In genomic region chr12:64674367-64674922, GRCh38 we compare ENCODE assay signal across 9 cellular contexts.
DNase-seq lines count a peak whose midpoint lies in the region; ATAC-seq and TF ChIP-seq lines count a peak whose summit lies in the region.
"Had no signal": no experiment of that assay in that cellular context is flagged by ENCODE, and none has a peak within 500 bp of the region (broad histone marks: within the 10 kb centered on the region; RNA-seq: fewer than 3 reads in every experiment).

No MANE protein-coding gene starts in this region.

- no peak overlapping the region for H2BK5ac ChIP-seq in trophoblast cell (ENCODE audit: low read depth, low read length, poor library complexity)

- peak overlapping the region; percentile 23 for H3K23ac ChIP-seq in trophoblast cell (ENCODE audit: low read length)

- H2AFZ ChIP-seq in HCT116 (ENCODE audit: low read depth, low read length, poor library complexity, severe bottlenecking) (no peak overlapping the region), trophoblast cell (ENCODE audit: insufficient read depth, low read length, poor library complexity) (no peak overlapping the region)

- H3K4me1 ChIP-seq in HCT116 (ENCODE audit: control insufficient read depth in 1 of 2, insufficient read depth in 2 of 2, low read length in 2 of 2) (peaks cover 93 to 97% of the 10 kb centered on the region in 2 experiments), colonic mucosa (peaks cover 50% of the 10 kb centered on the region), trophoblast cell (ENCODE audit: control insufficient read depth in 1 of 2, insufficient read depth in 2 of 2, low read length in 2 of 2) (peaks cover 18 to 21% of the 10 kb centered on the region in 2 experiments), BE2C (peaks cover 43% of the 10 kb centered on the region)

- no peak overlapping the region for H4K91ac ChIP-seq in trophoblast cell (ENCODE audit: low read depth, low read length)

- H3K9me3 Mint-ChIP-seq in T-helper 2 cell treated with Interferon-gamma antibody and Interleukin-4, amounts not matched to agents 5 μg/mL and 100 μg/mL, for 36 hours: no peaks in the 10 kb centered on the region

- no peaks in the 10 kb centered on the region for H3K27me3 Mint-ChIP-seq in T-helper 2 cell treated with Interferon-gamma antibody and Interleukin-4, amounts not matched to agents 5 μg/mL and 100 μg/mL, for 36 hours (ENCODE audit: low read depth)

- no peaks in the 10 kb centered on the region for H3K36me3 ChIP-seq in HCT116 (ENCODE audit: control insufficient read depth in 1 of 2, insufficient read depth in 2 of 2, low read length in 2 of 2)
- no peaks in the 10 kb centered on the region for H3K36me3 ChIP-seq in colonic mucosa
- H3K36me3 ChIP-seq in trophoblast cell (ENCODE audit: control insufficient read depth in 1 of 2, insufficient read depth in 2 of 2, low read length in 2 of 2): no peaks in the 10 kb centered on the region
- no peaks in the 10 kb centered on the region for H3K36me3 ChIP-seq in BE2C

- CTCF ChIA-PET in HCT116 (lab: Charles Lee): interaction anchor here (1.6 kb wide), 1 partner anchor 125 kb away, joined by 4 read pairs; no protein-coding TSS in a partner anchor

- H3K27ac ChIP-seq in HCT116 (ENCODE audit: low read depth, low read length): peak overlapping the region; percentile 80
- H3K27ac ChIP-seq in colonic mucosa: peak overlapping the region; percentile 70
- H3K27ac ChIP-seq in trophoblast cell (ENCODE audit: low read depth, low read length): no peak overlapping the region

- no peak overlapping the region for H3K4ac ChIP-seq in trophoblast cell (ENCODE audit: low read depth, low read length)

- no peak overlapping the region for H3K14ac ChIP-seq in trophoblast cell (ENCODE audit: low read length)

- intact Hi-C loops in HCT116 (cut with micrococcal nuclease): loop anchor here (5.0 kb wide), 1 partner anchor 47 kb away; no protein-coding TSS in a partner anchor
- intact Hi-C loops in colonic mucosa (cut with DNase I): no loop called here

- peak overlapping the region; percentile 83 for H3K4me3 Mint-ChIP-seq in T-helper 2 cell treated with Interferon-gamma antibody and Interleukin-4, amounts not matched to agents 5 μg/mL and 100 μg/mL, for 36 hours

- DNase-seq in HCT116 (ENCODE audit: low read depth, low spot score) (no peak), colonic mucosa (no peak), trophoblast cell (peak; percentile 31 to 69), NAMALWA (ENCODE audit: low spot score) (no peak), BE2C (no peak)
- DNase-seq in T-helper 2 cell treated with Interferon-gamma antibody and Interleukin-4, amounts not matched to agents 5 μg/mL and 100 μg/mL, for 36 hours (ENCODE audit: low spot score): no peak
- DNase-seq: islet precursor cell had no signal

- peaks cover 81% of the 10 kb centered on the region for H3K4me1 Mint-ChIP-seq in T-helper 2 cell treated with Interferon-gamma antibody and Interleukin-4, amounts not matched to agents 5 μg/mL and 100 μg/mL, for 36 hours (ENCODE audit: low read depth)

- H3K9ac ChIP-seq in HCT116 (ENCODE audit: low read length) (peak overlapping the region; percentile 16; the same call in 1 of the 2 replicates), colonic mucosa (ENCODE audit: low read depth in 2 of 2, low read length in 2 of 2) (peak overlapping the region in 1 of 2 donors; percentile 6), trophoblast cell (ENCODE audit: low read length) (no peak overlapping the region)

- no peak for TF ChIP-seq RAD21 in HCT116 (IDR thresholded peaks at IDR 0.05; ENCODE audit: low read depth)

- TF ChIP-seq POLR2A in HCT116 (IDR thresholded peaks at IDR 0.05; ENCODE audit: borderline replicate concordance, extremely low read depth, insufficient read depth, insufficient read length): no peak

- H4K12ac ChIP-seq in trophoblast cell (ENCODE audit: low read depth, low read length): no peak overlapping the region

- H3K4me3 ChIP-seq in HCT116 (replicated peaks in 1 of 2; ENCODE audit: low read depth in 1 of 2, low read length in 2 of 2) (no peak overlapping the region), colonic mucosa (no peak overlapping the region), trophoblast cell (ENCODE audit: low read depth, low read length) (no peak overlapping the region), BE2C (ENCODE audit: low read depth, low read length) (no peak overlapping the region)

- RAD21 ChIA-PET in HCT116 (lab: Charles Lee; ENCODE audit: low non-redundant PET in 1 of 2, low total read pairs in 2 of 2, uncharacterized antibody in 2 of 2, unreplicated experiment in 2 of 2): no interaction called here

- H4K8ac ChIP-seq in trophoblast cell (ENCODE audit: low read depth, low read length): no peak overlapping the region

- no peak overlapping the region for H2BK12ac ChIP-seq in trophoblast cell (ENCODE audit: low read length)

- peaks cover 37% of the 10 kb centered on the region for H3K36me3 Mint-ChIP-seq in T-helper 2 cell treated with Interferon-gamma antibody and Interleukin-4, amounts not matched to agents 5 μg/mL and 100 μg/mL, for 36 hours (ENCODE audit: low read depth)

- peaks cover 2% of the 10 kb centered on the region for H3K79me1 ChIP-seq in trophoblast cell (ENCODE audit: low read length)

- H3K4me2 ChIP-seq in HCT116 (ENCODE audit: low read length) (peak overlapping the region; percentile 76), trophoblast cell (ENCODE audit: low read length) (no peak overlapping the region)

- H4K20me1 ChIP-seq in HCT116 (ENCODE audit: insufficient read depth): no peaks in the 10 kb centered on the region; the same call in 1 of the 2 replicates

- TF ChIP-seq CTCF in HCT116 (IDR thresholded peaks at IDR 0.05 in 2 of 3, conservative IDR thresholded peaks at IDR 0.05 in 1 of 3; ENCODE audit: borderline replicate concordance in 1 of 3, insufficient read depth in 1 of 3, low read depth in 2 of 3, low read length in 2 of 3) (no peak), colonic mucosa (IDR thresholded peaks at IDR 0.05) (no peak), BE2C (IDR thresholded peaks at IDR 0.05; ENCODE audit: low read depth, low read length) (no peak)

- H3K18ac ChIP-seq in trophoblast cell (ENCODE audit: low read length): peak overlapping the region; percentile 56

- no peak for ATAC-seq in HCT116
- ATAC-seq in GM19035 (IDR thresholded peaks at IDR 0.05; ENCODE audit: unreplicated experiment): no peak
- ATAC-seq in GM19328 (IDR thresholded peaks at IDR 0.05; ENCODE audit: unreplicated experiment): no peak

- no TSS peak for BruUV-seq in HCT116 (replicated peaks; lab: Mats Ljungman, UMichigan)

- H2AK5ac ChIP-seq in trophoblast cell (ENCODE audit: low read length): no peak overlapping the region

- POLR2A ChIA-PET in HCT116 (lab: Charles Lee): no interaction called here

- no CpG with 5 or more reads among the region's 10 CpGs for WGBS in trophoblast cell (ENCODE audit: extremely low coverage, insufficient coverage, insufficient read length)

- H3K27me3 ChIP-seq in HCT116 (ENCODE audit: insufficient read depth, low read length) (no peaks in the 10 kb centered on the region), colonic mucosa (no peaks in the 10 kb centered on the region), trophoblast cell (ENCODE audit: insufficient read depth, low read length) (no peaks in the 10 kb centered on the region), BE2C (no peaks in the 10 kb centered on the region)

- H2BK120ac ChIP-seq in trophoblast cell (ENCODE audit: insufficient read depth, low read length, poor library complexity): no peak overlapping the region

- no peaks in the 10 kb centered on the region for H3K9me2 ChIP-seq in HCT116 (ENCODE audit: insufficient read depth)

- peak overlapping the region; percentile 94 for H3K27ac Mint-ChIP-seq in T-helper 2 cell treated with Interferon-gamma antibody and Interleukin-4, amounts not matched to agents 5 μg/mL and 100 μg/mL, for 36 hours

- H3K9me3 ChIP-seq in HCT116 (ENCODE audit: control insufficient read depth in 1 of 2, insufficient read depth in 1 of 2, low read depth in 1 of 2, low read length in 2 of 2): no peaks in the 10 kb centered on the region
- H3K9me3 ChIP-seq in colonic mucosa: no peaks in the 10 kb centered on the region
- no peaks in the 10 kb centered on the region for H3K9me3 ChIP-seq in trophoblast cell (ENCODE audit: insufficient read depth, low read depth, low read length)
- H3K9me3 ChIP-seq in BE2C: no peaks in the 10 kb centered on the region

- H3K79me2 ChIP-seq in HCT116 (ENCODE audit: insufficient read depth, low read length) (peaks cover 81% of the 10 kb centered on the region), trophoblast cell (ENCODE audit: control insufficient read depth, insufficient read depth, low read length, poor library complexity) (peaks cover 2% of the 10 kb centered on the region)

TF ChIP-seq in HCT116, 20 proteins besides CTCF, POLR2A, EP300 and RAD21:
- TF ChIP-seq FOSL1 (IDR thresholded peaks at IDR 0.05; ENCODE audit: low read depth) (no peak), SIN3A (IDR thresholded peaks at IDR 0.05; ENCODE audit: low read depth) (no peak), CBX3 (IDR thresholded peaks at IDR 0.05; ENCODE audit: low read depth) (no peak), CEBPB (IDR thresholded peaks at IDR 0.05; ENCODE audit: low read depth) (no peak), MAX (IDR thresholded peaks at IDR 0.05) (no peak), ZBTB33 (IDR thresholded peaks at IDR 0.05; ENCODE audit: extremely low read depth, insufficient replicate concordance, low read length) (no peak), JUND (IDR thresholded peaks at IDR 0.05) (no peak), YY1 (IDR thresholded peaks at IDR 0.05; ENCODE audit: extremely low read depth, insufficient replicate concordance, low read depth, low read length) (no peak), POLR2AphosphoS5 (IDR thresholded peaks at IDR 0.05; ENCODE audit: low read depth, low read length) (no peak)

Comparison
In these comparisons a context has a peak if more than half of its experiments do, and no peak if none do; other contexts are left out.
1. DNase-seq: peak in trophoblast cell (2 of 2); none in HCT116 (single experiment), T-helper 2 cell treated with Interferon-gamma antibody and Interleukin-4, amounts not matched to agents 5 μg/mL and 100 μg/mL, for 36 hours (single experiment), colonic mucosa (single experiment), NAMALWA (single experiment) and BE2C (single experiment).